Comparison of ENCODE assay signal across 9 cellular contexts in genomic region chr10:84264611-84265141, GRCh38. TPM values are rescaled to one million over a fixed set of nuclear protein-coding genes. Genes with fewer than 3 reads are reported as not detected.
DNase-seq lines count a peak whose midpoint lies in the region; ATAC-seq and TF ChIP-seq lines count a peak whose summit lies in the region.
"Had no signal": no experiment of that assay in that cellular context is flagged by ENCODE, and none has a peak within 500 bp of the region (broad histone marks: within the 10 kb centered on the region; RNA-seq: fewer than 3 reads in every experiment).

No MANE protein-coding gene starts in this region.

- no peaks in the 10 kb centered on the region for H3K27me3 ChIP-seq in dorsolateral prefrontal cortex

- peak; percentile 57 for DNase-seq in CD1c-positive myeloid dendritic cell (ENCODE audit: extremely low spot score)
- peak; percentile 83 to 87 for DNase-seq in NCI-H526 (lab: John Stamatoyannopoulos, UW)
- peak; percentile 64 to 69 for DNase-seq in activated CD4-positive, alpha-beta T cell treated with anti-CD3 and anti-CD28 coated beads, Interleukin-2, amount 50 U/mL, for 4 hours
- DNase-seq in dorsolateral prefrontal cortex = peak; percentile 72 to 89 (median 80)
- peak; percentile 59 to 68 for DNase-seq in memory B cell (ENCODE audit: low spot score in 2 of 2)
- peak; percentile 51 for DNase-seq in stimulated activated CD8-positive, alpha-beta memory T cell treated with anti-CD3 and anti-CD28 coated beads, Interleukin-15, amount 100 ng/mL, for 1 hour (ENCODE audit: low read depth)

- no peak overlapping the region for H3K4me3 Mint-ChIP-seq in memory B cell
- H3K4me3 Mint-ChIP-seq: T-helper 1 cell treated with Interleukin-12 subunit alpha and Interleukin-12 subunit beta and Interleukin-4 antibody, amounts not matched to agents 30 μg/mL and 1 μg/mL, for 36 hours had no signal

- ATAC-seq in GM19324 (IDR thresholded peaks at IDR 0.05; ENCODE audit: low FRiP score, unreplicated experiment) (peak; percentile 92), HG03342 (IDR thresholded peaks at IDR 0.05; ENCODE audit: unreplicated experiment) (peak; percentile 96), memory B cell (ENCODE audit: low read depth) (peak; percentile 90)

- peak; percentile 72 to 99 (median 95) for TF ChIP-seq CTCF in dorsolateral prefrontal cortex (IDR thresholded peaks at IDR 0.05 in 54 of 56, conservative IDR thresholded peaks at IDR 0.05 in 2 of 56; ENCODE audit: low read depth in 1 of 56, partially characterized antibody in 56 of 56)

- H3K9me3 Mint-ChIP-seq in memory B cell = no peaks in the 10 kb centered on the region
- H3K9me3 Mint-ChIP-seq: T-helper 1 cell treated with Interleukin-12 subunit alpha and Interleukin-12 subunit beta and Interleukin-4 antibody, amounts not matched to agents 30 μg/mL and 1 μg/mL, for 36 hours had no signal

- H3K4me1 Mint-ChIP-seq in memory B cell = peaks cover 4% of the 10 kb centered on the region

- peak overlapping the region in 11 of 59 donors; percentile 3 to 66 (median 29) for H3K27ac ChIP-seq in dorsolateral prefrontal cortex

- no peak overlapping the region for H3K27ac Mint-ChIP-seq in memory B cell
- H3K27ac Mint-ChIP-seq: T-helper 1 cell treated with Interleukin-12 subunit alpha and Interleukin-12 subunit beta and Interleukin-4 antibody, amounts not matched to agents 30 μg/mL and 1 μg/mL, for 36 hours had no signal

- intact Hi-C loops in dorsolateral prefrontal cortex (cut with DNase I) = loop anchor here (1.0 to 10.0 kb wide), 5 partner anchors 63 to 273 kb away; partner anchors contain the start of gene CCSER2 (in 1 of the 2)

- H3K27me3 Mint-ChIP-seq in memory B cell = peaks cover 16% of the 10 kb centered on the region

- no peaks in the 10 kb centered on the region for H3K36me3 Mint-ChIP-seq in memory B cell

- H3K4me3 ChIP-seq in dorsolateral prefrontal cortex = peak overlapping the region in 13 of 59 donors; percentile 3 to 42 (median 22)

RNA-seq across cellular contexts. Expression of gene RGR, which starts 19.8 kb away (rescaled TPM):
- total RNA-seq in dorsolateral prefrontal cortex = 100 to 1,000 TPM in 2 of 120 experiments, 10 to 100 TPM in 82, 1 to 10 TPM in 34, under 1 TPM in 2; 0.57 to 118 (median 14.2) TPM

RNA-seq across cellular contexts. Expression of gene LRIT1, which starts 23.3 kb away (rescaled TPM):
- under 1 TPM in 1 of 120 experiments, not detected in 119; 0.21 TPM for total RNA-seq in dorsolateral prefrontal cortex

RNA-seq across cellular contexts. Expression of gene LRIT2, which starts 39.3 kb away (rescaled TPM):
- total RNA-seq in dorsolateral prefrontal cortex = under 1 TPM in 8 of 120 experiments, not detected in 112; 0.13 to 0.45 (median 0.17) TPM
